Comparison of ENCODE assay signal across 14 cellular contexts in genomic region chr3:50649451-50649931, GRCh38. TPM values are rescaled to one million over a fixed set of nuclear protein-coding genes. Genes with fewer than 3 reads are reported as not detected.
DNase-seq lines count a peak whose midpoint lies in the region; ATAC-seq, FAIRE-seq and TF ChIP-seq lines count a peak whose summit lies in the region.
"Had no signal": no experiment of that assay in that cellular context is flagged by ENCODE, and none has a peak within 500 bp of the region (broad histone marks: within the 10 kb centered on the region; RNA-seq: fewer than 3 reads in every experiment).

No MANE protein-coding gene starts in this region.

- peak overlapping the region; percentile 76 for H3K27ac Mint-ChIP-seq in CD8-positive, alpha-beta T cell
- H3K27ac Mint-ChIP-seq in WTC11 (no peak overlapping the region), CD14-positive monocyte (peak overlapping the region in 1 of 7 donors; percentile 50)
- H3K27ac Mint-ChIP-seq: activated T-helper 2 cell treated with anti-CD3 and anti-CD28 coated beads, Interferon-gamma antibody, Interleukin-2, Interleukin-4, amounts not matched to agents 10 μg/mL and 5 μg/mL and 100 μg/mL, durations not matched to agents 14 hours and 24 hours and 36 hours had no signal

- no peaks in the 10 kb centered on the region for H3K27me3 ChIP-seq in CD8-positive, alpha-beta T cell (ENCODE audit: insufficient read depth, low read length)
- no peaks in the 10 kb centered on the region for H3K27me3 ChIP-seq in left ventricle myocardium inferior (ENCODE audit: low read depth)

- no peak overlapping the region for H3K27ac ChIP-seq in CD8-positive, alpha-beta T cell (ENCODE audit: low read depth, low read length)
- peak overlapping the region; percentile 90 for H3K27ac ChIP-seq in left ventricle myocardium inferior (replicated peaks)
- H3K27ac ChIP-seq: C4-2B had no signal

- peaks cover 37% of the 10 kb centered on the region for H3K36me3 Mint-ChIP-seq in CD8-positive, alpha-beta T cell
- H3K36me3 Mint-ChIP-seq in WTC11 (peaks cover under 1% of the 10 kb centered on the region; the same call in 1 of the 2 replicates), CD14-positive monocyte (peaks cover 60 to 61% of the 10 kb centered on the region in 2 donors)

- no peak for TF ChIP-seq POLR2A in GM12891 (IDR thresholded peaks at IDR 0.05; ENCODE audit: low read depth, low read length)

- CTCF ChIA-PET in CD8-positive, alpha-beta T cell (lab: Charles Lee), result interaction anchor here (1.1 to 10.8 kb wide), 4 partner anchors 11 to 80 kb away, joined by 3 to 244 read pairs (median 3); partner anchors contain the start of genes HEMK1 and MAPKAPK3
- CTCF ChIA-PET in WTC11 (lab: Charles Lee), result interaction anchor here (0.5 to 9.1 kb wide), 6 partner anchors 13 to 441 kb away, joined by 3 to 202 read pairs (median 4); partner anchors contain the start of genes CISH and MAPKAPK3

- no peak for FAIRE-seq in GM12891 (lab: Jason Lieb, UNC)

- no peak for DNase-seq in CD8-positive, alpha-beta T cell
- DNase-seq in WTC11 (ENCODE audit: low spot score) (no peak), left ventricle myocardium inferior (peak; percentile 79), pons (ENCODE audit: low spot score) (peak; percentile 49), CD14-positive monocyte (ENCODE audit: low spot score) (no peak), GM12891 (ENCODE audit: insufficient read length, low spot score) (no peak), NCI-H748 treated with DMSO at 0.1 percent for 48 hours (lab: John Stamatoyannopoulos, UW) (no peak), NCI-H187 (lab: John Stamatoyannopoulos, UW) (no peak)
- DNase-seq: activated CD4-positive, alpha-beta T cell treated with anti-CD3 and anti-CD28 coated beads, Interleukin-2, amount 50 U/mL, for 48 hours; stimulated activated naive CD8-positive, alpha-beta T cell treated with anti-CD3 and anti-CD28 coated beads, Interleukin-15, Interleukin-2, amounts not matched to agents 100 U/mL and 50 U/mL, for 24 hours had no signal

- H3K4me3 Mint-ChIP-seq in CD8-positive, alpha-beta T cell, result no peak overlapping the region
- H3K4me3 Mint-ChIP-seq in WTC11 (no peak overlapping the region), CD14-positive monocyte (no peak overlapping the region)

- intact Hi-C loops in CD8-positive, alpha-beta T cell (cut with DNase I, micrococcal nuclease), result no loop called here
- intact Hi-C loops in left ventricle myocardium inferior (cut with micrococcal nuclease), result no loop called here
- intact Hi-C loops in CD14-positive monocyte (cut with micrococcal nuclease), result no loop called here

- no peak for TF ChIP-seq CTCF in CD8-positive, alpha-beta T cell (IDR thresholded peaks at IDR 0.05)
- TF ChIP-seq CTCF in WTC11 (IDR thresholded peaks at IDR 0.05) (no peak), left ventricle myocardium inferior (IDR thresholded peaks at IDR 0.05; ENCODE audit: borderline replicate concordance) (no peak), CD14-positive monocyte (IDR thresholded peaks at IDR 0.05) (no peak)

- no peak overlapping the region for H3K4me3 ChIP-seq in CD8-positive, alpha-beta T cell (ENCODE audit: low read depth, low read length)
- peak overlapping the region; percentile 36 for H3K4me3 ChIP-seq in left ventricle myocardium inferior
- H3K4me3 ChIP-seq: smooth muscle cell had no signal

- no peaks in the 10 kb centered on the region for H3K4me1 Mint-ChIP-seq in CD8-positive, alpha-beta T cell (ENCODE audit: low read depth)
- H3K4me1 Mint-ChIP-seq in WTC11, result peaks cover 26% of the 10 kb centered on the region
- peaks cover 12% of the 10 kb centered on the region for H3K4me1 Mint-ChIP-seq in CD14-positive monocyte

- no peaks in the 10 kb centered on the region for H3K9me3 ChIP-seq in CD8-positive, alpha-beta T cell (ENCODE audit: low read length)
- no peaks in the 10 kb centered on the region for H3K9me3 ChIP-seq in left ventricle myocardium inferior (replicated peaks)

- no peaks in the 10 kb centered on the region for H3K4me1 ChIP-seq in CD8-positive, alpha-beta T cell (ENCODE audit: insufficient read depth, low read length)
- H3K4me1 ChIP-seq in left ventricle myocardium inferior, result peaks cover 78% of the 10 kb centered on the region

- no peaks in the 10 kb centered on the region for H3K9me3 Mint-ChIP-seq in CD8-positive, alpha-beta T cell
- H3K9me3 Mint-ChIP-seq in WTC11 (no peaks in the 10 kb centered on the region), CD14-positive monocyte (no peaks in the 10 kb centered on the region)
- H3K9me3 Mint-ChIP-seq: activated T-helper 2 cell treated with anti-CD3 and anti-CD28 coated beads, Interferon-gamma antibody, Interleukin-2, Interleukin-4, amounts not matched to agents 10 μg/mL and 5 μg/mL and 100 μg/mL, durations not matched to agents 14 hours and 24 hours and 36 hours had no signal

- POLR2A ChIA-PET in CD8-positive, alpha-beta T cell (lab: Charles Lee), result interaction anchor here (0.6 kb wide), 1 partner anchor 13 kb away, joined by 3 read pairs; no protein-coding TSS in a partner anchor
- POLR2A ChIA-PET in WTC11 (lab: Charles Lee), result interaction anchor here (0.6 to 1.4 kb wide), 3 partner anchors 21 to 156 kb away, joined by 3 to 5 read pairs (median 3); partner anchors contain the start of gene MAPKAPK3

- ATAC-seq in CD8-positive, alpha-beta T cell, result no peak
- no peak for ATAC-seq in WTC11
- ATAC-seq: stimulated activated naive CD8-positive, alpha-beta T cell treated with anti-CD3 and anti-CD28 coated beads, Interleukin-15, Interleukin-2, amounts not matched to agents 100 U/mL and 50 U/mL, for 24 hours had no signal

- peaks cover 32% of the 10 kb centered on the region for H3K36me3 ChIP-seq in CD8-positive, alpha-beta T cell (ENCODE audit: insufficient read depth, low read length)
- H3K36me3 ChIP-seq in left ventricle myocardium inferior, result peaks cover 33% of the 10 kb centered on the region

- H3K27me3 Mint-ChIP-seq in CD8-positive, alpha-beta T cell (ENCODE audit: low read depth), result no peaks in the 10 kb centered on the region
- H3K27me3 Mint-ChIP-seq in WTC11 (ENCODE audit: low read depth) (no peaks in the 10 kb centered on the region), CD14-positive monocyte (ENCODE audit: low read depth in 3 of 3) (peaks cover 0 to 1% (median 0%) of the 10 kb centered on the region in 3 donors)

TF ChIP-seq in WTC11, 78 proteins besides CTCF, POLR2A, EP300 and RAD21 (continues in another document):
- no peak for TF ChIP-seq NR1H2 (CRISPR knock-in tag; IDR thresholded peaks at IDR 0.05)
- TF ChIP-seq ATF6 (CRISPR knock-in tag; IDR thresholded peaks at IDR 0.05), result no peak
- no peak for TF ChIP-seq NFYB (CRISPR knock-in tag; conservative IDR thresholded peaks at IDR 0.05; ENCODE audit: low read depth)

TF ChIP-seq in GM12891, 5 proteins besides CTCF, POLR2A, EP300 and RAD21:
- TF ChIP-seq POU2F2 (IDR thresholded peaks at IDR 0.05; ENCODE audit: low read depth, low read length) (no peak), POLR2AphosphoS5 (IDR thresholded peaks at IDR 0.05; ENCODE audit: low read depth, low read length) (no peak), PAX5 (IDR thresholded peaks at IDR 0.05; ENCODE audit: insufficient read depth, low read length, severe bottlenecking) (no peak), SPI1 (IDR thresholded peaks at IDR 0.05; ENCODE audit: low read depth, low read length) (no peak), TAF1 (IDR thresholded peaks at IDR 0.05; ENCODE audit: low read depth, low read length) (no peak)

RNA-seq across cellular contexts. Expression of gene DOCK3, which starts 25.2 kb away (rescaled TPM):
- total RNA-seq in CD8-positive, alpha-beta T cell, result 1 to 10 TPM; 2.8 to 3.0 TPM
- total RNA-seq in WTC11 (2021) (5.2 to 5.6 TPM (median 5.5 TPM) in 3 replicates), left ventricle myocardium inferior (3.9 TPM)
- under 1 TPM in 1 of 2 donors, not detected in 1; 0.03 TPM for polyA plus RNA-seq in CD14-positive monocyte
- polyA plus RNA-seq in GM12891 (2012; ENCODE audit: low read depth, missing spikeins), result 0.04 TPM
- total RNA-seq: OCI-LY7 had no signal

RNA-seq across cellular contexts. Expression of gene MAPKAPK3, which starts 32.5 kb away (rescaled TPM):
- 10 to 100 TPM; 18.3 to 18.5 TPM for total RNA-seq in CD8-positive, alpha-beta T cell
- total RNA-seq in WTC11 (2021) (52.7 to 60.2 TPM (median 54.4 TPM) in 3 replicates), left ventricle myocardium inferior (359 TPM)
- polyA plus RNA-seq in CD14-positive monocyte, result 100 to 1,000 TPM; 173 to 252 TPM
- polyA plus RNA-seq in GM12891 (2012; ENCODE audit: low read depth, missing spikeins), result 10.0 TPM

RNA-seq across cellular contexts. Expression of gene CISH, which starts 37.9 kb away (rescaled TPM):
- total RNA-seq in CD8-positive, alpha-beta T cell, result 1 to 10 TPM; 4.7 to 5.6 TPM
- 1.8 to 2.4 TPM (median 1.9 TPM) in 3 replicates for total RNA-seq in WTC11 (2021)
- total RNA-seq in left ventricle myocardium inferior, result 16.6 TPM
- polyA plus RNA-seq in CD14-positive monocyte, result 1 to 10 TPM; 2.9 to 6.2 TPM
- polyA plus RNA-seq in GM12891 (2012; ENCODE audit: low read depth, missing spikeins), result 0.37 TPM
- total RNA-seq: OCI-LY7 had no signal

Comparison
In these comparisons a context has a peak if more than half of its experiments do, and no peak if none do; other contexts are left out.
1. DNase-seq: peak in left ventricle myocardium inferior (single experiment) and pons (single experiment); none in CD8-positive, alpha-beta T cell (0 of 7), WTC11 (single experiment), CD14-positive monocyte (single experiment), GM12891 (single experiment), NCI-H748 treated with DMSO at 0.1 percent for 48 hours (single experiment) and NCI-H187 (0 of 2).